1 cellular context compared by ENCODE assay signal in genomic region chr3:149473991-149474819, GRCh38.
A peak's percentile ranks its signal among the peaks of the same experiment; 100 is the strongest.
TF ChIP-seq lines count a peak whose summit lies in the region.

TSS of gene TM4SF4 (plus strand) at chr3:149474697. CDS start at chr3:149474878, 181 bp downstream.

TF ChIP-seq in A549, 52 proteins besides CTCF, POLR2A, EP300 and RAD21 (continued from another document):
- TF ChIP-seq PBX3 (IDR thresholded peaks at IDR 0.05) (no peak), ZC3H11A (IDR thresholded peaks at IDR 0.05) (no peak), FOSB (CRISPR knock-in tag; IDR thresholded peaks at IDR 0.05) (no peak; the same call in none of the 2 replicates), HEYL (CRISPR knock-in tag; IDR thresholded peaks at IDR 0.05) (no peak), HES2 (IDR thresholded peaks at IDR 0.05) (no peak), FOSL2 (IDR thresholded peaks at IDR 0.05) (no peak), FOSL2 (CRISPR knock-in tag; IDR thresholded peaks at IDR 0.05) (no peak; the same call in 1 of the 2 replicates), HOXA7 (CRISPR knock-in tag; IDR thresholded peaks at IDR 0.05) (peak; percentile 82), ESRRA (IDR thresholded peaks at IDR 0.05; ENCODE audit: borderline replicate concordance, low read length) (no peak), TFCP2L1 (CRISPR knock-in tag; IDR thresholded peaks at IDR 0.05) (no peak), KDM1A (IDR thresholded peaks at IDR 0.05; ENCODE audit: low read depth) (no peak), FOXS1 (CRISPR knock-in tag; IDR thresholded peaks at IDR 0.05) (0 out of 2 replicates have a peak, but pooled peaks have one; percentile 3), ATOH8 (CRISPR knock-in tag; IDR thresholded peaks at IDR 0.05; ENCODE audit: low read depth) (0 out of 2 replicates have a peak, but pooled peaks have one; percentile 33), HMGXB4 (CRISPR knock-in tag; IDR thresholded peaks at IDR 0.05; ENCODE audit: borderline replicate concordance) (no peak), USF2 (IDR thresholded peaks at IDR 0.05) (no peak), CEBPB (IDR thresholded peaks at IDR 0.05) (peak; percentile 4 to 72; a peak in 3 of 4 replicates), CBX8 (IDR thresholded peaks at IDR 0.05) (no peak), ZFP36 (IDR thresholded peaks at IDR 0.05; ENCODE audit: borderline replicate concordance, partially characterized antibody) (no peak), PHF8 (IDR thresholded peaks at IDR 0.05; ENCODE audit: borderline replicate concordance, low read depth) (no peak), CHD4 (IDR thresholded peaks at IDR 0.05; ENCODE audit: borderline replicate concordance) (no peak), MAX (IDR thresholded peaks at IDR 0.05) (0 out of 2 replicates have a peak, but pooled peaks have one; percentile 14), TP53 (CRISPR knock-in tag; IDR thresholded peaks at IDR 0.05) (no peak)
